Comparison of ENCODE assay signal across 1 cellular context in genomic region chr18:62186656-62187542, GRCh38.
TF ChIP-seq lines count a peak whose summit lies in the region.

Gene PIGN (minus strand): TSS chr18:62187056. CDS start chr18:62161353, 25,703 bp downstream.
Gene RELCH (plus strand): TSS chr18:62187255. CDS start chr18:62187506, 251 bp downstream.

TF ChIP-seq in H1, 55 proteins besides CTCF, POLR2A, EP300 and RAD21 (continued from another document):
- TF ChIP-seq SUZ12 (IDR thresholded peaks at IDR 0.05; ENCODE audit: low read length) (no peak), SIN3A (conservative IDR thresholded peaks at IDR 0.05 in 1 of 2, IDR thresholded peaks at IDR 0.05 in 1 of 2; ENCODE audit: low read depth in 1 of 2, low read length in 2 of 2) (peak; percentile 28 to 79; a peak in 2 of 4 replicates), HDAC6 (IDR thresholded peaks at IDR 0.05; ENCODE audit: low read depth, low read length) (no peak), EGR1 (IDR thresholded peaks at IDR 0.05; ENCODE audit: borderline replicate concordance, low read depth, low read length) (no peak), CBX8 (IDR thresholded peaks at IDR 0.05; ENCODE audit: borderline replicate concordance, low read depth, low read length) (no peak), JUND (IDR thresholded peaks at IDR 0.05; ENCODE audit: low read length) (no peak), CHD7 (IDR thresholded peaks at IDR 0.05; ENCODE audit: insufficient replicate concordance, low read length) (no peak), MAX (IDR thresholded peaks at IDR 0.05) (peak; percentile 45; the same call in 1 of the 2 replicates), SP2 (IDR thresholded peaks at IDR 0.05; ENCODE audit: low read length) (peak; percentile 27; the same call in 1 of the 2 replicates), JUN (IDR thresholded peaks at IDR 0.05; ENCODE audit: low read depth, low read length) (no peak), RXRA (IDR thresholded peaks at IDR 0.05; ENCODE audit: insufficient read depth, low read depth, low read length) (no peak), RFX5 (IDR thresholded peaks at IDR 0.05; ENCODE audit: borderline replicate concordance, low read depth, low read length) (no peak), KDM1A (IDR thresholded peaks at IDR 0.05; ENCODE audit: borderline replicate concordance, low read length) (no peak), POLR2AphosphoS5 (IDR thresholded peaks at IDR 0.05; ENCODE audit: low read depth, low read length) (peak; percentile 95), NRF1 (IDR thresholded peaks at IDR 0.05; ENCODE audit: low read depth, low read length) (no peak), TAF7 (optimal IDR thresholded peaks at IDR 0.05; ENCODE audit: borderline replicate concordance, low read depth, low read length) (peak; percentile 65), PHF8 (conservative IDR thresholded peaks at IDR 0.05; ENCODE audit: low read depth, low read length) (peak; percentile 82), SIRT6 (IDR thresholded peaks at IDR 0.05; ENCODE audit: low read length) (no peak), ASH2L (IDR thresholded peaks at IDR 0.05; ENCODE audit: low read length) (peak; percentile 62), GABPA (IDR thresholded peaks at IDR 0.05; ENCODE audit: borderline replicate concordance, insufficient read depth, low read length) (no peak), SRF (IDR thresholded peaks at IDR 0.05; ENCODE audit: low read depth, low read length) (no peak), TBP (IDR thresholded peaks at IDR 0.05; ENCODE audit: low read depth, low read length) (peak; percentile 70), KDM4A (IDR thresholded peaks at IDR 0.05; ENCODE audit: low read depth, low read length, severe bottlenecking) (peak; percentile 67), CREB1 (IDR thresholded peaks at IDR 0.05) (no peak; the same call in 1 of the 2 replicates), E2F6 (IDR thresholded peaks at IDR 0.05) (no peak), GTF2F1 (IDR thresholded peaks at IDR 0.05; ENCODE audit: borderline replicate concordance, low read depth, low read length) (no peak), BCL11A (IDR thresholded peaks at IDR 0.05; ENCODE audit: low read depth in 2 of 2, low read length in 2 of 2) (no peak), ATF2 (IDR thresholded peaks at IDR 0.05; ENCODE audit: low read length) (no peak; the same call in 1 of the 2 replicates), YY1 (IDR thresholded peaks at IDR 0.05; ENCODE audit: low read depth, low read length) (peak; percentile 91), CTBP2 (IDR thresholded peaks at IDR 0.05; ENCODE audit: borderline replicate concordance, insufficient read depth, insufficient read length, low read length) (no peak), CHD1 (IDR thresholded peaks at IDR 0.05; ENCODE audit: low read depth, low read length) (no peak), SP4 (IDR thresholded peaks at IDR 0.05; ENCODE audit: low read length) (peak; percentile 76; the same call in 1 of the 2 replicates), MAFK (IDR thresholded peaks at IDR 0.05; ENCODE audit: low read depth, low read length) (no peak), USF2 (IDR thresholded peaks at IDR 0.05; ENCODE audit: low read length) (no peak), FOSL1 (IDR thresholded peaks at IDR 0.05; ENCODE audit: insufficient read depth, low read depth, low read length) (no peak), RNF2 (IDR thresholded peaks at IDR 0.05; ENCODE audit: borderline replicate concordance, low read depth, low read length, missing control alignments, poor library complexity, severe bottlenecking) (no peak), ZNF274 (IDR thresholded peaks at IDR 0.05; ENCODE audit: borderline replicate concordance, extremely low read depth, low read length) (no peak), BACH1 (IDR thresholded peaks at IDR 0.05; ENCODE audit: low read length) (peak; percentile 32; the same call in 1 of the 2 replicates), TAF1 (IDR thresholded peaks at IDR 0.05; ENCODE audit: low read depth, low read length) (peak; percentile 80)
TF ChIP-seq in H1: peak in this region for 18.
